In genomic region chr12:57233357-57234232, GRCh38 we compare ENCODE assay signal across 1 cellular context.
TF ChIP-seq lines count a peak whose summit lies in the region.

No MANE protein-coding gene starts in this region.

TF ChIP-seq in GM23338, 12 proteins besides CTCF, POLR2A, EP300 and RAD21 (continued from another document):
- TF ChIP-seq REST (IDR thresholded peaks at IDR 0.05; ENCODE audit: unreplicated experiment): no peak
- no peak for TF ChIP-seq ZNF114 (CRISPR knock-in tag; IDR thresholded peaks at IDR 0.05)
- TF ChIP-seq POLR2AphosphoS5 (IDR thresholded peaks at IDR 0.05; ENCODE audit: low read depth): no peak
- TF ChIP-seq CREB1 (CRISPR knock-in tag; IDR thresholded peaks at IDR 0.05; ENCODE audit: low read depth): no peak
- no peak for TF ChIP-seq ZNF331 (CRISPR knock-in tag; IDR thresholded peaks at IDR 0.05; ENCODE audit: low read depth)
- TF ChIP-seq EZH2 (IDR thresholded peaks at IDR 0.05; ENCODE audit: low read depth, unreplicated experiment): no peak
- no peak for TF ChIP-seq JUNB (IDR thresholded peaks at IDR 0.05; ENCODE audit: unreplicated experiment)
- no peak for TF ChIP-seq ETS1 (IDR thresholded peaks at IDR 0.05)
- no peak for TF ChIP-seq EZH2phosphoT487 (IDR thresholded peaks at IDR 0.05; ENCODE audit: unreplicated experiment)
- no peak for TF ChIP-seq STAT1 (IDR thresholded peaks at IDR 0.05; ENCODE audit: unreplicated experiment)
